In genomic region chr2:48210189-48210588, GRCh38 we compare ENCODE assay signal across 20 cellular contexts.
A peak's percentile ranks its signal among the peaks of the same experiment; 100 is the strongest.
DNase-seq lines count a peak whose midpoint lies in the region; ATAC-seq, FAIRE-seq and TF ChIP-seq lines count a peak whose summit lies in the region.
"Had no signal": no experiment of that assay in that cellular context is flagged by ENCODE, and none has a peak within 500 bp of the region (broad histone marks: within the 10 kb centered on the region; RNA-seq: fewer than 3 reads in every experiment).

No MANE protein-coding gene starts in this region.

- DNase-seq in SK-N-SH (no peak), endothelial cell of umbilical vein (ENCODE audit: low read depth, low spot score) (no peak), esophagus muscularis mucosa (ENCODE audit: extremely low spot score) (peak; percentile 60), NCI-H1092 treated with DMSO at 0.1 percent for 48 hours (lab: John Stamatoyannopoulos, UW) (no peak), kidney tubule cell (ENCODE audit: low spot score) (no peak)
- DNase-seq: AML-193; CD4-positive, alpha-beta memory T cell; DMS153; DMS79; H9 had no signal

- H3K4me1 ChIP-seq in SK-N-SH (ENCODE audit: control insufficient read depth in 1 of 2, insufficient read depth in 2 of 2, low read depth in 1 of 2, low read length in 1 of 2) (peaks cover 3 to 28% of the 10 kb centered on the region in 2 experiments; a peak in 2 of 4 replicates), endothelial cell of umbilical vein (ENCODE audit: control insufficient read depth, extremely low read depth, insufficient read depth, low read length) (peaks cover 16% of the 10 kb centered on the region), esophagus muscularis mucosa (peaks cover 0 to 23% (median 7%) of the 10 kb centered on the region in 4 donors)

- no peak for FAIRE-seq in endothelial cell of umbilical vein (lab: Jason Lieb, UNC)
- FAIRE-seq: A549, GM12891, GM19239, H1, K562 had no signal

- ATAC-seq in SK-N-SH treated with all-trans-retinoic acid at 6 μM for 48 hours (no peak), HG03457 (IDR thresholded peaks at IDR 0.05; ENCODE audit: unreplicated experiment) (no peak)
- ATAC-seq: K562 had no signal

- CTCF ChIA-PET in SK-N-SH (lab: Yijun Ruan, JAX) (no interaction called here), endothelial cell of umbilical vein (lab: Charles Lee) (interaction anchor here (0.5 to 2.3 kb wide), 4 partner anchors 12 to 103 kb away, joined by 3 to 7 read pairs (median 6); no protein-coding TSS in a partner anchor)

- peaks cover 26% of the 10 kb centered on the region for H3F3A ChIP-seq in SK-N-SH (replicated peaks; ENCODE audit: insufficient read depth)

- H3K9me3 ChIP-seq in SK-N-SH: no peaks in the 10 kb centered on the region
- H3K9me3 ChIP-seq in endothelial cell of umbilical vein (replicated peaks; ENCODE audit: control insufficient read depth, insufficient read depth, low read length): no peaks in the 10 kb centered on the region
- H3K9me3 ChIP-seq in esophagus muscularis mucosa: no peaks in the 10 kb centered on the region
- H3K9me3 ChIP-seq: A549, BLaER1 had no signal

- H3K36me3 ChIP-seq in SK-N-SH (replicated peaks in 1 of 2; ENCODE audit: control insufficient read depth in 1 of 2, insufficient read depth in 2 of 2, low read length in 1 of 2): no peaks in the 10 kb centered on the region
- no peaks in the 10 kb centered on the region for H3K36me3 ChIP-seq in endothelial cell of umbilical vein (ENCODE audit: control insufficient read depth in 2 of 2, extremely low read depth in 1 of 2, insufficient read depth in 2 of 2, low read length in 2 of 2)
- H3K36me3 ChIP-seq in esophagus muscularis mucosa: no peaks in the 10 kb centered on the region
- H3K36me3 ChIP-seq: BLaER1 had no signal

- H3K27ac ChIP-seq in SK-N-SH (ENCODE audit: low read depth in 2 of 2, low read length in 1 of 2) (peak overlapping the region in 1 of 2 experiments; percentile 68; a peak in 2 of 4 replicates), endothelial cell of umbilical vein (ENCODE audit: insufficient read depth, low read depth, low read length) (no peak overlapping the region), esophagus muscularis mucosa (replicated peaks in 1 of 4) (no peak overlapping the region)
- H3K27ac ChIP-seq: 22Rv1, A549, BLaER1, HL-60 had no signal

- H3K4me2 ChIP-seq in SK-N-SH: peak overlapping the region; percentile 21; the same call in 1 of the 2 replicates
- H3K4me2 ChIP-seq in endothelial cell of umbilical vein (ENCODE audit: insufficient read depth, low read length): no peak overlapping the region
- H3K4me2 ChIP-seq: A549, BLaER1 had no signal

- no peaks in the 10 kb centered on the region for H3K9me1 ChIP-seq in endothelial cell of umbilical vein (replicated peaks; ENCODE audit: control insufficient read depth, extremely low read depth, insufficient read depth, low read length)

- H3K27me3 ChIP-seq in SK-N-SH (ENCODE audit: insufficient read depth) (no peaks in the 10 kb centered on the region), endothelial cell of umbilical vein (ENCODE audit: control insufficient read depth in 2 of 2, insufficient read depth in 2 of 2, low read length in 2 of 2) (no peaks in the 10 kb centered on the region), esophagus muscularis mucosa (no peaks in the 10 kb centered on the region)
- H3K27me3 ChIP-seq: BLaER1 had no signal

- H2AFZ ChIP-seq in SK-N-SH (ENCODE audit: low read depth): peak overlapping the region; percentile 36; the same call in 1 of the 2 replicates
- peak overlapping the region; percentile 11 for H2AFZ ChIP-seq in endothelial cell of umbilical vein (ENCODE audit: low read depth, low read length)

- H4K20me1 ChIP-seq in SK-N-SH (ENCODE audit: insufficient read depth): no peaks in the 10 kb centered on the region
- H4K20me1 ChIP-seq in endothelial cell of umbilical vein (replicated peaks; ENCODE audit: control insufficient read depth, extremely low read depth, insufficient read depth, low read length): no peaks in the 10 kb centered on the region
- H4K20me1 ChIP-seq: BLaER1 had no signal

- POLR2A ChIA-PET in SK-N-SH (lab: Yijun Ruan, JAX): no interaction called here
- POLR2A ChIA-PET in endothelial cell of umbilical vein (lab: Charles Lee): no interaction called here

- H3K79me2 ChIP-seq in SK-N-SH (ENCODE audit: insufficient read depth) (no peaks in the 10 kb centered on the region), endothelial cell of umbilical vein (ENCODE audit: control insufficient read depth, insufficient read depth, low read length) (no peaks in the 10 kb centered on the region)

- 91% methylated on average over 2 of the region's 2 CpGs for WGBS in SK-N-SH (ENCODE audit: low lambda C conversion rate)
- WGBS in esophagus muscularis mucosa: 86% methylated on average over 1 of the region's 2 CpGs

- no TSS peak for BruUV-seq in endothelial cell of umbilical vein (replicated peaks; lab: Mats Ljungman, UMichigan)

- dilution Hi-C loops in endothelial cell of umbilical vein (cut with MboI; ENCODE audit: extremely low pct_ligation_motif_present, low sequenced_read_pairs): no loop called here

- TF ChIP-seq EP300 in SK-N-SH (IDR thresholded peaks at IDR 0.05; ENCODE audit: borderline replicate concordance in 1 of 2, low read depth in 1 of 2, low read length in 1 of 2) (no peak), esophagus muscularis mucosa (IDR thresholded peaks at IDR 0.05) (no peak)

- TF ChIP-seq CTCF in SK-N-SH (IDR thresholded peaks at IDR 0.05) (no peak), endothelial cell of umbilical vein (IDR thresholded peaks at IDR 0.05; ENCODE audit: extremely low read depth in 1 of 2, insufficient read depth in 1 of 2, low read depth in 1 of 2, low read length in 2 of 2) (no peak), esophagus muscularis mucosa (IDR thresholded peaks at IDR 0.05) (no peak)

- intact Hi-C loops in endothelial cell of umbilical vein (cut with micrococcal nuclease) (no loop called here), esophagus muscularis mucosa (cut with DNase I) (no loop called here)

- TF ChIP-seq POLR2A in endothelial cell of umbilical vein (IDR thresholded peaks at IDR 0.05; ENCODE audit: low read depth, low read length) (no peak), esophagus muscularis mucosa (IDR thresholded peaks at IDR 0.05; ENCODE audit: low read depth) (no peak)

- no peaks in the 10 kb centered on the region for H3K9me2 ChIP-seq in SK-N-SH

- H3K9ac ChIP-seq in SK-N-SH (no peak overlapping the region), endothelial cell of umbilical vein (replicated peaks; ENCODE audit: extremely low read depth, insufficient read depth, low read length) (no peak overlapping the region)
- H3K9ac ChIP-seq: BLaER1 had no signal

- no peak for TF ChIP-seq RAD21 in SK-N-SH (IDR thresholded peaks at IDR 0.05; ENCODE audit: low read length)

- H3K4me3 ChIP-seq in SK-N-SH (ENCODE audit: low read depth in 2 of 2, low read length in 1 of 2): no peak overlapping the region
- H3K4me3 ChIP-seq in endothelial cell of umbilical vein (replicated peaks in 1 of 3; ENCODE audit: insufficient read depth in 1 of 3, low read depth in 1 of 3, low read length in 3 of 3): no peak overlapping the region
- no peak overlapping the region for H3K4me3 ChIP-seq in esophagus muscularis mucosa
- H3K4me3 ChIP-seq: A549, BLaER1, K562 had no signal

TF ChIP-seq in SK-N-SH, 30 proteins besides CTCF, POLR2A, EP300 and RAD21 (continues in another document):
- TF ChIP-seq GABPA (IDR thresholded peaks at IDR 0.05; ENCODE audit: low read depth) (no peak), GATA2 (CRISPR knock-in tag; IDR thresholded peaks at IDR 0.05) (no peak), JUND (IDR thresholded peaks at IDR 0.05) (no peak), FOXJ3 (CRISPR knock-in tag; IDR thresholded peaks at IDR 0.05) (no peak), CHD2 (IDR thresholded peaks at IDR 0.05; ENCODE audit: low read length, partially characterized antibody) (no peak), NFIC (IDR thresholded peaks at IDR 0.05; ENCODE audit: borderline replicate concordance) (no peak), NRF1 (IDR thresholded peaks at IDR 0.05; ENCODE audit: low read depth, low read length) (no peak), TAF1 (IDR thresholded peaks at IDR 0.05; ENCODE audit: borderline replicate concordance, low read depth, low read length) (no peak), SIN3A (IDR thresholded peaks at IDR 0.05; ENCODE audit: borderline replicate concordance, low read depth, low read length) (no peak), ELF1 (IDR thresholded peaks at IDR 0.05) (no peak)

TF ChIP-seq in SK-N-SH treated with all-trans-retinoic acid at 6 μM for 48 hours, 23 proteins besides CTCF, POLR2A, EP300 and RAD21 (continues in another document):
- TF ChIP-seq ARNTL (CRISPR knock-in tag; IDR thresholded peaks at IDR 0.05; ENCODE audit: borderline replicate concordance, low read depth) (no peak), ESRRG (CRISPR knock-in tag; IDR thresholded peaks at IDR 0.05) (no peak), PPARA (CRISPR knock-in tag; IDR thresholded peaks at IDR 0.05; ENCODE audit: borderline replicate concordance) (no peak), ZNF70 (CRISPR knock-in tag; IDR thresholded peaks at IDR 0.05) (no peak), ZC3H10 (CRISPR knock-in tag; IDR thresholded peaks at IDR 0.05) (no peak), CSDC2 (CRISPR knock-in tag; IDR thresholded peaks at IDR 0.05) (no peak)

TF ChIP-seq in endothelial cell of umbilical vein, 7 proteins besides CTCF, POLR2A, EP300 and RAD21:
- TF ChIP-seq MYC (IDR thresholded peaks at IDR 0.05; ENCODE audit: low read depth, low read length): no peak
- TF ChIP-seq, protein P1, sequence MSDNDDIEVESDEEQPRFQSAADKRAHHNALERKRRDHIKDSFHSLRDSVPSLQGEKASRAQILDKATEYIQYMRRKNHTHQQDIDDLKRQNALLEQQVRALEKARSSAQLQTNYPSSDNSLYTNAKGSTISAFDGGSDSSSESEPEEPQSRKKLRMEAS (IDR thresholded peaks at IDR 0.05; ENCODE audit: insufficient read depth, insufficient read length): no peak
- no peak for TF ChIP-seq FOS (IDR thresholded peaks at IDR 0.05; ENCODE audit: borderline replicate concordance, insufficient read depth, low read length)
- TF ChIP-seq GATA2 (IDR thresholded peaks at IDR 0.05; ENCODE audit: insufficient read depth, insufficient read length, low read depth, low read length): no peak
- TF ChIP-seq EZH2 (IDR thresholded peaks at IDR 0.05; ENCODE audit: borderline replicate concordance, low read depth, low read length, severe bottlenecking): no peak
- no peak for TF ChIP-seq JUN (IDR thresholded peaks at IDR 0.05; ENCODE audit: borderline replicate concordance, insufficient read depth, insufficient read length, low read depth)
- TF ChIP-seq POLR2AphosphoS5 (IDR thresholded peaks at IDR 0.05; ENCODE audit: insufficient read depth, low read depth, low read length): no peak
